Comparison of ENCODE assay signal across 8 cellular contexts in the genomic region with DNA sequence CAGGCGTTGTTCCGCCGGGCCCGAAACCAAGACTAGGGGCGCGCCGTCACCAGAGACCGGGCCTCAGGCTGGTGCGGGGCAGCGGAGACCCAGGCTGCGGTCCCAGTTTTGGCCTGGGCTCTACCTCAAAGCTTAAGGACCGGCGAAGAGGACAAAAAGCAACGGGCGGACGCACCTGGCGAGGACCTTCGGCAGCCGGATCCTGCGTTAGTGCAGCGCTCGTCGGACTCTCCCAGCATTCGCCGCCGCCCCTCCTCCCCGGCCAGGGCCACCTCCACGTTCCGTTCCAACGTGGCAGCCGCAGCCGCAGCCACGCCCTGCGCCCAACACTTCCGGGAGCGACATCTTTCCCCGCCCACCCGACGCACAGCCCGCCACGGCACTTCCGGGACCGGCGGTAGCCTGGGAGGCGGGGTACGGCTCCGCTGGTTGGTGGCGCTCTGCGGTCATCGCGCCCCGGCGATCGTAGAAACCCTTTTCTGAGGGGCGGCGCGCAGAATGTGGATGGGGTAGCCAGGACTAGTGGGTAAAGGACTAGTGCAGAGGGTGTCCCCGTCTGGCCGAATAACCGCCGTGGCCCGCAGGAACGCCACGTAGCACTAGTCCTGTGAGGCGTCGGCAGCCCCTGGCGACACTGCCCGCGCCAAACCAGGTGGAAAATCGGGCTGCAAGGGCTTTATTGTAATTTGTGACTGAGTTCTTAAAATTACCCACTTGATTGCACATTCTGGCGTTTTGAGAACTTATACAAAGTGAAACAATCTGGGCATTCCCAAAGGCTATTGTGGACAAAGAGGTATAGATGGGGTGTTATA. TPM values are rescaled to one million over a fixed set of nuclear protein-coding genes. Genes with fewer than 3 reads are reported as not detected.
A peak's percentile ranks its signal among the peaks of the same experiment; 100 is the strongest.
DNase-seq lines count a peak whose midpoint lies in the region; ATAC-seq and TF ChIP-seq lines count a peak whose summit lies in the region.

A gene with protein sequence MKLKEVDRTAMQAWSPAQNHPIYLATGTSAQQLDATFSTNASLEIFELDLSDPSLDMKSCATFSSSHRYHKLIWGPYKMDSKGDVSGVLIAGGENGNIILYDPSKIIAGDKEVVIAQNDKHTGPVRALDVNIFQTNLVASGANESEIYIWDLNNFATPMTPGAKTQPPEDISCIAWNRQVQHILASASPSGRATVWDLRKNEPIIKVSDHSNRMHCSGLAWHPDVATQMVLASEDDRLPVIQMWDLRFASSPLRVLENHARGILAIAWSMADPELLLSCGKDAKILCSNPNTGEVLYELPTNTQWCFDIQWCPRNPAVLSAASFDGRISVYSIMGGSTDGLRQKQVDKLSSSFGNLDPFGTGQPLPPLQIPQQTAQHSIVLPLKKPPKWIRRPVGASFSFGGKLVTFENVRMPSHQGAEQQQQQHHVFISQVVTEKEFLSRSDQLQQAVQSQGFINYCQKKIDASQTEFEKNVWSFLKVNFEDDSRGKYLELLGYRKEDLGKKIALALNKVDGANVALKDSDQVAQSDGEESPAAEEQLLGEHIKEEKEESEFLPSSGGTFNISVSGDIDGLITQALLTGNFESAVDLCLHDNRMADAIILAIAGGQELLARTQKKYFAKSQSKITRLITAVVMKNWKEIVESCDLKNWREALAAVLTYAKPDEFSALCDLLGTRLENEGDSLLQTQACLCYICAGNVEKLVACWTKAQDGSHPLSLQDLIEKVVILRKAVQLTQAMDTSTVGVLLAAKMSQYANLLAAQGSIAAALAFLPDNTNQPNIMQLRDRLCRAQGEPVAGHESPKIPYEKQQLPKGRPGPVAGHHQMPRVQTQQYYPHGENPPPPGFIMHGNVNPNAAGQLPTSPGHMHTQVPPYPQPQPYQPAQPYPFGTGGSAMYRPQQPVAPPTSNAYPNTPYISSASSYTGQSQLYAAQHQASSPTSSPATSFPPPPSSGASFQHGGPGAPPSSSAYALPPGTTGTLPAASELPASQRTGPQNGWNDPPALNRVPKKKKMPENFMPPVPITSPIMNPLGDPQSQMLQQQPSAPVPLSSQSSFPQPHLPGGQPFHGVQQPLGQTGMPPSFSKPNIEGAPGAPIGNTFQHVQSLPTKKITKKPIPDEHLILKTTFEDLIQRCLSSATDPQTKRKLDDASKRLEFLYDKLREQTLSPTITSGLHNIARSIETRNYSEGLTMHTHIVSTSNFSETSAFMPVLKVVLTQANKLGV (minus strand): TSS at position 241 of the 815 bp plus-strand sequence. CDS start 9,217 bp downstream, outside the sequence.

- H3K4me1 Mint-ChIP-seq in activated CD4-positive, alpha-beta T cell treated with anti-CD3 and anti-CD28 coated beads for 36 hours, result peaks cover 42% of the 10 kb centered on the region

- TF ChIP-seq CTCF in choroid plexus epithelial cell (conservative IDR thresholded peaks at IDR 0.05; ENCODE audit: low read depth, low read length), result peak; percentile 11

- peak within 1 kb of the TSS; percentile 94 for H3K4me3 ChIP-seq in choroid plexus epithelial cell (ENCODE audit: low read depth, low read length)

- peaks cover 29% of the 10 kb centered on the region for H3K36me3 Mint-ChIP-seq in activated CD4-positive, alpha-beta T cell treated with anti-CD3 and anti-CD28 coated beads for 36 hours (ENCODE audit: low read depth)

- CTCF ChIA-PET in activated CD4-positive, alpha-beta T cell treated with anti-CD3 and anti-CD28 coated beads for 36 hours (lab: Charles Lee), result interaction anchor here (1.4 kb wide), 1 partner anchor 9 kb away, joined by 8 read pairs; a partner anchor contains a TSS

- ATAC-seq in HG03442 (IDR thresholded peaks at IDR 0.05; ENCODE audit: unreplicated experiment), result peak; percentile 86
- ATAC-seq in activated CD4-positive, alpha-beta T cell treated with anti-CD3 and anti-CD28 coated beads for 36 hours, result peak; percentile 94

- peak within 1 kb of the TSS; percentile 81 for H3K4me3 Mint-ChIP-seq in activated CD4-positive, alpha-beta T cell treated with anti-CD3 and anti-CD28 coated beads for 36 hours

- H3K9me3 Mint-ChIP-seq in activated CD4-positive, alpha-beta T cell treated with anti-CD3 and anti-CD28 coated beads for 36 hours (ENCODE audit: low read depth), result no peaks in the 10 kb centered on the region

- intact Hi-C loops in activated CD4-positive, alpha-beta T cell treated with anti-CD3 and anti-CD28 coated beads for 36 hours (cut with DNase I, micrococcal nuclease), result loop anchor here (1.0 to 5.0 kb wide), 10 partner anchors 9 to 517 kb away; a partner anchor contains a TSS

- H3K27ac Mint-ChIP-seq in activated CD4-positive, alpha-beta T cell treated with anti-CD3 and anti-CD28 coated beads for 36 hours, result peak within 1 kb of the TSS; percentile 89

- DNase-seq in Ammon's horn (ENCODE audit: low spot score), result peak; percentile 97
- peak; percentile 79 for DNase-seq in GM19238 (ENCODE audit: insufficient read length, low spot score)
- DNase-seq in NCI-H510A treated with DMSO at 0.1 percent for 48 hours (lab: John Stamatoyannopoulos, UW), result peak; percentile 93
- DNase-seq in activated CD4-positive, alpha-beta T cell treated with anti-CD3 and anti-CD28 coated beads for 36 hours, result peak; percentile 99
- DNase-seq in choroid plexus epithelial cell (ENCODE audit: low read depth), result peak; percentile 95
- peak; percentile 90 for DNase-seq in kidney glomerular epithelial cell (lab: John Stamatoyannopoulos, UW)
- peak; percentile 88 to 92 for DNase-seq in stimulated activated CD4-positive, alpha-beta T cell treated with anti-CD3 and anti-CD28 coated beads, Interleukin-1b, Interleukin-23, amount 100 ng/mL, for 1 hour (ENCODE audit: low read depth in 2 of 2)

- no peaks in the 10 kb centered on the region for H3K27me3 Mint-ChIP-seq in activated CD4-positive, alpha-beta T cell treated with anti-CD3 and anti-CD28 coated beads for 36 hours

- POLR2A ChIA-PET in activated CD4-positive, alpha-beta T cell treated with anti-CD3 and anti-CD28 coated beads for 36 hours (lab: Charles Lee), result interaction anchor here (0.6 to 1.6 kb wide), 2 partner anchors 9 to 456 kb away, joined by 5 to 8 read pairs; a partner anchor contains a TSS

RNA-seq across cellular contexts. Expression of the gene that starts here (rescaled TPM):
- total RNA-seq in activated CD4-positive, alpha-beta T cell treated with anti-CD3 and anti-CD28 coated beads for 36 hours, result 100 to 1,000 TPM in 1 of 2 experiments, 10 to 100 TPM in 1; 80.3 to 124 TPM

Comparison
In these comparisons a context has a peak if more than half of its experiments do, and no peak if none do; other contexts are left out.
1. Peak in every context shown above with its lines: DNase-seq, ATAC-seq and H3K4me3 ChIP-seq.